8 cellular contexts compared by ENCODE assay signal in genomic region chr7:155296788-155297516, GRCh38. TPM values are rescaled to one million over a fixed set of nuclear protein-coding genes. Genes with fewer than 3 reads are reported as not detected.
A peak's percentile ranks its signal among the peaks of the same experiment; 100 is the strongest.
DNase-seq lines count a peak whose midpoint lies in the region; FAIRE-seq and TF ChIP-seq lines count a peak whose summit lies in the region.

No MANE protein-coding gene starts in this region.

- intact Hi-C loops in kidney (cut with DNase I) = no loop called here

- TF ChIP-seq CTCF in GM12864 (IDR thresholded peaks at IDR 0.05; ENCODE audit: low read depth, low read length, missing control alignments) (no peak), Loucy (conservative IDR thresholded peaks at IDR 0.05; ENCODE audit: low read length) (0 out of 2 replicates have a peak, but pooled peaks have one; percentile 23), kidney (IDR thresholded peaks at IDR 0.05; ENCODE audit: borderline replicate concordance, extremely low read depth, insufficient read depth) (no peak)

- H2AFZ ChIP-seq in Loucy (ENCODE audit: low read length) = no peak overlapping the region

- H3K9me2 ChIP-seq in Loucy (replicated peaks; ENCODE audit: low read depth, low read length) = no peaks in the 10 kb centered on the region

- H3K9me3 ChIP-seq in Loucy (ENCODE audit: insufficient read depth, low read depth, low read length) (no peaks in the 10 kb centered on the region), kidney (ENCODE audit: control insufficient read depth in 1 of 2, low read length in 2 of 2) (no peaks in the 10 kb centered on the region)

- peak overlapping the region; percentile 84 to 88 for H3K27ac ChIP-seq in kidney (ENCODE audit: low read depth in 2 of 2, low read length in 2 of 2)

- peaks cover 25% of the 10 kb centered on the region for H3K36me3 ChIP-seq in Loucy (ENCODE audit: insufficient read depth, low read length)
- H3K36me3 ChIP-seq in kidney (ENCODE audit: control insufficient read depth in 1 of 2, insufficient read depth in 2 of 2, low read length in 2 of 2) = no peaks in the 10 kb centered on the region

- DNase-seq in GM12864 (ENCODE audit: low read depth) = no peak
- peak; percentile 91 for DNase-seq in HCEC 1CT
- peak; percentile 66 to 81 (median 72) for DNase-seq in activated CD4-positive, CD25-positive, alpha-beta regulatory T cell (lab: John Stamatoyannopoulos, UW)
- DNase-seq in central memory CD4-positive, alpha-beta T cell = peak; percentile 93
- DNase-seq in kidney = peak; percentile 91
- DNase-seq in stimulated activated CD4-positive, alpha-beta T cell treated with anti-CD3 and anti-CD28 coated beads, Interleukin-1b, Interleukin-23, amount 100 ng/mL, for 48 hours = peak; percentile 88
- DNase-seq in NCI-H1694 treated with DMSO at 0.1 percent for 48 hours (lab: John Stamatoyannopoulos, UW) = no peak

- H3K9ac ChIP-seq in Loucy (ENCODE audit: low read depth, low read length, poor library complexity, severe bottlenecking) (peak overlapping the region; percentile 91), kidney (ENCODE audit: low read length in 2 of 2) (peak overlapping the region; percentile 78 to 80)

- H3K4me1 ChIP-seq in Loucy (ENCODE audit: insufficient read depth, low read length, poor library complexity, severe bottlenecking) (peaks cover 57% of the 10 kb centered on the region), kidney (ENCODE audit: control insufficient read depth in 1 of 2, insufficient read depth in 1 of 2, low read depth in 1 of 2, low read length in 2 of 2) (peaks cover 5 to 17% of the 10 kb centered on the region in 2 donors)

- no peak for FAIRE-seq in kidney (lab: Jason Lieb, UNC)

- peak overlapping the region; percentile 96 for H3K4me2 ChIP-seq in Loucy (ENCODE audit: low read depth, low read length, poor library complexity, severe bottlenecking)

- H3K27me3 ChIP-seq in Loucy (ENCODE audit: insufficient read depth, low read length, poor library complexity, severe bottlenecking) = peaks cover 8% of the 10 kb centered on the region

- peaks cover 70% of the 10 kb centered on the region for H3K79me2 ChIP-seq in Loucy (ENCODE audit: insufficient read depth, low read length)

- H4K20me1 ChIP-seq in Loucy (ENCODE audit: insufficient read depth, low read length, poor library complexity, severe bottlenecking) = peaks cover 41% of the 10 kb centered on the region

- peak overlapping the region; percentile 72 for H3K4me3 ChIP-seq in GM12864 (ENCODE audit: low read depth, low read length)
- H3K4me3 ChIP-seq in Loucy (ENCODE audit: low read length, poor library complexity, severe bottlenecking) = peak overlapping the region; percentile 84
- peak overlapping the region; percentile 59 to 75 for H3K4me3 ChIP-seq in kidney (ENCODE audit: low read length in 2 of 2)

- H3F3A ChIP-seq in Loucy (ENCODE audit: low read depth) = no peaks in the 10 kb centered on the region; the same call in none of the 2 replicates

RNA-seq across cellular contexts. Expression of gene INSIG1, which starts 0.7 kb away (rescaled TPM):
- total RNA-seq in kidney = 24.6 TPM
- polyA plus RNA-seq in kidney (ENCODE audit: insufficient read depth, low read depth, low replicate concordance) = 25.7 TPM

Comparison
In these comparisons a context has a peak if more than half of its experiments do, and no peak if none do; other contexts are left out.
1. DNase-seq: peak in HCEC 1CT (single experiment), activated CD4-positive, CD25-positive, alpha-beta regulatory T cell (4 of 4), central memory CD4-positive, alpha-beta T cell (single experiment), kidney (single experiment) and stimulated activated CD4-positive, alpha-beta T cell treated with anti-CD3 and anti-CD28 coated beads, Interleukin-1b, Interleukin-23, amount 100 ng/mL, for 48 hours (single experiment); none in GM12864 (single experiment) and NCI-H1694 treated with DMSO at 0.1 percent for 48 hours (single experiment).
2. Peak in every context shown above with its lines, with median percentiles within 50 percentile points of each other: H3K4me3 ChIP-seq.